In genomic region chr14:73591690-73592448, GRCh38 we compare ENCODE assay signal across 8 cellular contexts. TPM values are rescaled to one million over a fixed set of nuclear protein-coding genes. Genes with fewer than 3 reads are reported as not detected.
DNase-seq lines count a peak whose midpoint lies in the region; ATAC-seq and TF ChIP-seq lines count a peak whose summit lies in the region.

ACOT4 (plus strand) TSS chr14:73591873; CDS start chr14:73591960, 87 bp downstream.

- peak; percentile 91 for ATAC-seq in lung (ENCODE audit: insufficient read depth, low FRiP score)

- H3K4me3 ChIP-seq in HUES64 (ENCODE audit: low read length) (peak within 1 kb of the TSS; percentile 70), dorsolateral prefrontal cortex (peak within 1 kb of the TSS; percentile 22 to 85 (median 66)), lung (peak within 1 kb of the TSS; percentile 49)

- TF ChIP-seq CTCF in dorsolateral prefrontal cortex (IDR thresholded peaks at IDR 0.05 in 54 of 56, conservative IDR thresholded peaks at IDR 0.05 in 2 of 56; ENCODE audit: low read depth in 1 of 56, partially characterized antibody in 56 of 56) (peak in 5 of 56 donors; percentile 7 to 23 (median 20)), lung (IDR thresholded peaks at IDR 0.05; ENCODE audit: control extremely low read depth, extremely low read depth) (no peak)

- H3K27ac ChIP-seq in HUES64 (ENCODE audit: low read depth, low read length) (no peak within 1 kb of the TSS), dorsolateral prefrontal cortex (peak within 1 kb of the TSS in 22 of 59 donors; percentile 3 to 64 (median 40)), lung (ENCODE audit: low read depth in 1 of 2, low read length in 1 of 2) (no peak within 1 kb of the TSS)

- DNase-seq in DMS 273 (lab: John Stamatoyannopoulos, UW; ENCODE audit: unreplicated experiment) (peak; percentile 66), DMS 273 treated with DMSO at 0.1 percent for 48 hours (lab: John Stamatoyannopoulos, UW) (no peak), dorsolateral prefrontal cortex (peak in 3 of 10 donors; percentile 8 to 50 (median 31)), lung (ENCODE audit: low spot score) (peak; percentile 40), NCI-H82 (lab: John Stamatoyannopoulos, UW) (no peak)
- peak; percentile 17 to 18 for DNase-seq in activated CD4-positive, alpha-beta T cell treated with anti-CD3 and anti-CD28 coated beads for 24 hours (ENCODE audit: low read depth in 2 of 2)
- DNase-seq in stimulated activated CD8-positive, alpha-beta memory T cell treated with anti-CD3 and anti-CD28 coated beads, Interleukin-7, amount 100 ng/mL, for 1 hour (ENCODE audit: low read depth in 2 of 2), result peak; percentile 8 to 17

- H3K9ac ChIP-seq in HUES64 (ENCODE audit: low read depth, low read length), result peak within 1 kb of the TSS; percentile 75

- no peaks in the 10 kb centered on the region for H3K4me1 ChIP-seq in HUES64 (ENCODE audit: insufficient read depth, low read length)
- H3K4me1 ChIP-seq in lung (ENCODE audit: control insufficient read depth in 2 of 2, insufficient read depth in 2 of 2, low read length in 2 of 2), result no peaks in the 10 kb centered on the region

- H3K9me3 ChIP-seq in HUES64 (ENCODE audit: insufficient read depth, low read depth, low read length) (no peaks in the 10 kb centered on the region), lung (ENCODE audit: control insufficient read depth in 2 of 2, insufficient read depth in 1 of 2, low read length in 1 of 2) (no peaks in the 10 kb centered on the region)

- H3K36me3 ChIP-seq in HUES64 (ENCODE audit: insufficient read depth, low read length) (no peaks in the 10 kb centered on the region), lung (ENCODE audit: control insufficient read depth in 2 of 2, insufficient read depth in 2 of 2, low read length in 2 of 2) (peaks cover 0 to 1% of the 10 kb centered on the region in 2 donors)

- H3K27me3 ChIP-seq in HUES64 (ENCODE audit: insufficient read depth, low read length) (peaks cover 25% of the 10 kb centered on the region), dorsolateral prefrontal cortex (peaks cover 0 to 5% (median 0%) of the 10 kb centered on the region in 45 donors), lung (ENCODE audit: control insufficient read depth, insufficient read depth) (no peaks in the 10 kb centered on the region)

- WGBS in HUES64, result 4% methylated on average over 89 of the region's 89 CpGs
- 2% methylated on average over 79 to 89 of the region's 89 CpGs for WGBS in lung, 2 donors

- intact Hi-C loops in dorsolateral prefrontal cortex (cut with DNase I), result no loop called here

RNA-seq across cellular contexts. Expression of gene ACOT4, which starts in this region (rescaled TPM):
- 1.0 TPM for polyA plus RNA-seq in HUES64 (2013, experiment 1 of 2)
- polyA plus RNA-seq in HUES64 (2013, experiment 2 of 2), result 0.70 TPM
- total RNA-seq in dorsolateral prefrontal cortex, result 1 to 10 TPM in 113 of 120 experiments, under 1 TPM in 7; 0.35 to 6.2 (median 2.4) TPM
- total RNA-seq in lung, result 1 to 10 TPM in 1 of 2 donors, under 1 TPM in 1; 0.60 to 4.2 TPM
- polyA plus RNA-seq in lung, result 1 to 10 TPM; 1.8 to 2.3 TPM

Comparison
In these comparisons a context has a peak if more than half of its experiments do, and no peak if none do; other contexts are left out.
1. DNase-seq: peak in DMS 273 (single experiment), activated CD4-positive, alpha-beta T cell treated with anti-CD3 and anti-CD28 coated beads for 24 hours (2 of 2), lung (single experiment) and stimulated activated CD8-positive, alpha-beta memory T cell treated with anti-CD3 and anti-CD28 coated beads, Interleukin-7, amount 100 ng/mL, for 1 hour (2 of 2); none in DMS 273 treated with DMSO at 0.1 percent for 48 hours (single experiment) and NCI-H82 (single experiment).
2. Peak in every context shown above with its lines, with median percentiles within 50 percentile points of each other: H3K4me3 ChIP-seq.